ENCODE assay signal across 14 cellular contexts in genomic region chr16:84630009-84630408, GRCh38. TPM values are rescaled to one million over a fixed set of nuclear protein-coding genes. Genes with fewer than 3 reads are reported as not detected.
DNase-seq lines count a peak whose midpoint lies in the region; ATAC-seq, FAIRE-seq and TF ChIP-seq lines count a peak whose summit lies in the region.
"Had no signal": no experiment of that assay in that cellular context is flagged by ENCODE, and none has a peak within 500 bp of the region (broad histone marks: within the 10 kb centered on the region; RNA-seq: fewer than 3 reads in every experiment).

No MANE protein-coding gene starts in this region.

- peaks cover 50% of the 10 kb centered on the region for H3K4me1 Mint-ChIP-seq in CD4-positive, alpha-beta T cell (ENCODE audit: low read depth)
- H3K4me1 Mint-ChIP-seq in activated T-helper 1 cell treated with anti-CD3 and anti-CD28 coated beads, Interleukin-12 subunit alpha, Interleukin-12 subunit beta, Interleukin-2, Interleukin-4 antibody, amounts not matched to agents 30 ng/mL and 10 ng/mL and 1 ng/mL, durations not matched to agents 14 hours and 24 hours and 36 hours (ENCODE audit: low read depth) = peaks cover 23% of the 10 kb centered on the region
- H3K4me1 Mint-ChIP-seq in activated CD8-positive, alpha-beta T cell treated with anti-CD3 and anti-CD28 coated beads for 36 hours (ENCODE audit: low read depth) = peaks cover 24% of the 10 kb centered on the region

- intact Hi-C loops in CD4-positive, alpha-beta T cell (cut with DNase I, micrococcal nuclease) = no loop called here
- intact Hi-C loops in activated T-helper 1 cell treated with anti-CD3 and anti-CD28 coated beads, Interleukin-12 subunit alpha, Interleukin-12 subunit beta, Interleukin-2, Interleukin-4 antibody, amounts not matched to agents 30 ng/mL and 10 ng/mL and 1 ng/mL, durations not matched to agents 14 hours and 24 hours and 36 hours (cut with micrococcal nuclease) = loop anchor here (2.0 kb wide), 1 partner anchor 17 kb away; no protein-coding TSS in a partner anchor
- intact Hi-C loops in activated CD8-positive, alpha-beta T cell treated with anti-CD3 and anti-CD28 coated beads for 36 hours (cut with micrococcal nuclease) = no loop called here

- H3K4me3 ChIP-seq in HEK293 (ENCODE audit: low read depth, low read length) (no peak overlapping the region), gastroesophageal sphincter (no peak overlapping the region)
- H3K4me3 ChIP-seq: GM12878 had no signal

- WGBS in gastroesophageal sphincter (ENCODE audit: low coverage in 1 of 2), 2 donors = 92 to 100% methylated on average over 3 to 5 of the region's 5 CpGs

- no peak for ATAC-seq in CD4-positive, alpha-beta T cell (ENCODE audit: poor library complexity)
- ATAC-seq in activated CD8-positive, alpha-beta T cell treated with anti-CD3 and anti-CD28 coated beads for 36 hours = no peak
- no peak for ATAC-seq in gastroesophageal sphincter

- no peaks in the 10 kb centered on the region for H3K4me1 ChIP-seq in HEK293 (ENCODE audit: control insufficient read depth, insufficient read depth, low read length)
- no peaks in the 10 kb centered on the region for H3K4me1 ChIP-seq in gastroesophageal sphincter

- DNase-seq in CD4-positive, alpha-beta T cell = no peak
- no peak for DNase-seq in activated T-helper 1 cell treated with anti-CD3 and anti-CD28 coated beads, Interleukin-12 subunit alpha, Interleukin-12 subunit beta, Interleukin-2, Interleukin-4 antibody, amounts not matched to agents 30 ng/mL and 10 ng/mL and 1 ng/mL, durations not matched to agents 14 hours and 24 hours and 36 hours (ENCODE audit: low spot score)
- DNase-seq in GM12891 (ENCODE audit: insufficient read length, low spot score) (no peak), NCI-H345 treated with DMSO at 0.1 percent for 48 hours (lab: John Stamatoyannopoulos, UW; ENCODE audit: unreplicated experiment) (no peak)
- DNase-seq in activated CD8-positive, alpha-beta T cell treated with anti-CD3 and anti-CD28 coated beads for 36 hours = no peak
- DNase-seq: CD4-positive, CD25-positive, alpha-beta regulatory T cell; DMS79; GOT3; HCEC 1CT had no signal

- H3K36me3 Mint-ChIP-seq in CD4-positive, alpha-beta T cell (ENCODE audit: low read depth) = no peaks in the 10 kb centered on the region
- H3K36me3 Mint-ChIP-seq in activated T-helper 1 cell treated with anti-CD3 and anti-CD28 coated beads, Interleukin-12 subunit alpha, Interleukin-12 subunit beta, Interleukin-2, Interleukin-4 antibody, amounts not matched to agents 30 ng/mL and 10 ng/mL and 1 ng/mL, durations not matched to agents 14 hours and 24 hours and 36 hours (ENCODE audit: low read depth) = no peaks in the 10 kb centered on the region
- no peaks in the 10 kb centered on the region for H3K36me3 Mint-ChIP-seq in activated CD8-positive, alpha-beta T cell treated with anti-CD3 and anti-CD28 coated beads for 36 hours (ENCODE audit: low read depth)
- H3K36me3 Mint-ChIP-seq: CD4-positive, CD25-positive, alpha-beta regulatory T cell; IgD-negative memory B cell had no signal

- CTCF ChIA-PET in CD4-positive, alpha-beta T cell (lab: Charles Lee) = interaction anchor here (2.1 kb wide), 1 partner anchor 108 kb away, joined by 8 read pairs; no protein-coding TSS in a partner anchor
- CTCF ChIA-PET in HEK293 (lab: Yijun Ruan, JAX) = interaction anchor here (1.2 to 1.9 kb wide), 2 partner anchors 58 to 109 kb away, joined by 3 to 8 read pairs; no protein-coding TSS in a partner anchor
- CTCF ChIA-PET in activated CD8-positive, alpha-beta T cell treated with anti-CD3 and anti-CD28 coated beads for 36 hours (lab: Charles Lee) = interaction anchor here (1.1 to 2.8 kb wide), 3 partner anchors 9 to 96 kb away, joined by 3 to 11 read pairs (median 3); no protein-coding TSS in a partner anchor

- POLR2A ChIA-PET in CD4-positive, alpha-beta T cell (lab: Charles Lee) = interaction anchor here (0.6 to 1.4 kb wide), 5 partner anchors 12 to 22 kb away, joined by 3 read pairs; partner anchors contain the start of genes COTL1 and KLHL36
- POLR2A ChIA-PET in HEK293 (lab: Yijun Ruan, JAX) = no interaction called here
- POLR2A ChIA-PET in activated CD8-positive, alpha-beta T cell treated with anti-CD3 and anti-CD28 coated beads for 36 hours (lab: Charles Lee) = interaction anchor here (1.3 kb wide), 1 partner anchor 12 kb away, joined by 3 read pairs; the partner anchor contains the start of gene COTL1

- H3K36me3 ChIP-seq in HEK293 (ENCODE audit: control insufficient read depth in 2 of 2, insufficient read depth in 1 of 2, low read length in 2 of 2) (no peaks in the 10 kb centered on the region), gastroesophageal sphincter (no peaks in the 10 kb centered on the region)

- H3K27ac Mint-ChIP-seq in CD4-positive, alpha-beta T cell = no peak overlapping the region
- H3K27ac Mint-ChIP-seq in activated T-helper 1 cell treated with anti-CD3 and anti-CD28 coated beads, Interleukin-12 subunit alpha, Interleukin-12 subunit beta, Interleukin-2, Interleukin-4 antibody, amounts not matched to agents 30 ng/mL and 10 ng/mL and 1 ng/mL, durations not matched to agents 14 hours and 24 hours and 36 hours = no peak overlapping the region
- H3K27ac Mint-ChIP-seq in activated CD8-positive, alpha-beta T cell treated with anti-CD3 and anti-CD28 coated beads for 36 hours = no peak overlapping the region

- no peak overlapping the region for H3K27ac ChIP-seq in CD4-positive, alpha-beta T cell (ENCODE audit: low read depth, low read length)
- H3K27ac ChIP-seq in HEK293 (ENCODE audit: extremely low read depth, low read depth, low read length) (no peak overlapping the region), gastroesophageal sphincter (no peak overlapping the region)
- H3K27ac ChIP-seq: KMS-11 had no signal

- no peaks in the 10 kb centered on the region for H3K27me3 Mint-ChIP-seq in CD4-positive, alpha-beta T cell
- H3K27me3 Mint-ChIP-seq in activated T-helper 1 cell treated with anti-CD3 and anti-CD28 coated beads, Interleukin-12 subunit alpha, Interleukin-12 subunit beta, Interleukin-2, Interleukin-4 antibody, amounts not matched to agents 30 ng/mL and 10 ng/mL and 1 ng/mL, durations not matched to agents 14 hours and 24 hours and 36 hours (ENCODE audit: insufficient read depth) = peaks cover 55% of the 10 kb centered on the region
- peaks cover 2% of the 10 kb centered on the region for H3K27me3 Mint-ChIP-seq in activated CD8-positive, alpha-beta T cell treated with anti-CD3 and anti-CD28 coated beads for 36 hours
- H3K27me3 Mint-ChIP-seq: IgD-negative memory B cell had no signal

- H3K27me3 ChIP-seq in CD4-positive, alpha-beta T cell (ENCODE audit: control insufficient read depth, insufficient read depth, low read length) = no peaks in the 10 kb centered on the region
- no peaks in the 10 kb centered on the region for H3K27me3 ChIP-seq in gastroesophageal sphincter

- peak overlapping the region; percentile 27 for H3K4me3 Mint-ChIP-seq in CD4-positive, alpha-beta T cell
- H3K4me3 Mint-ChIP-seq in activated T-helper 1 cell treated with anti-CD3 and anti-CD28 coated beads, Interleukin-12 subunit alpha, Interleukin-12 subunit beta, Interleukin-2, Interleukin-4 antibody, amounts not matched to agents 30 ng/mL and 10 ng/mL and 1 ng/mL, durations not matched to agents 14 hours and 24 hours and 36 hours = peak overlapping the region; percentile 22
- H3K4me3 Mint-ChIP-seq in activated CD8-positive, alpha-beta T cell treated with anti-CD3 and anti-CD28 coated beads for 36 hours = no peak overlapping the region
- H3K4me3 Mint-ChIP-seq: IgD-negative memory B cell had no signal

- H3K9me3 Mint-ChIP-seq in CD4-positive, alpha-beta T cell = no peaks in the 10 kb centered on the region
- no peaks in the 10 kb centered on the region for H3K9me3 Mint-ChIP-seq in activated T-helper 1 cell treated with anti-CD3 and anti-CD28 coated beads, Interleukin-12 subunit alpha, Interleukin-12 subunit beta, Interleukin-2, Interleukin-4 antibody, amounts not matched to agents 30 ng/mL and 10 ng/mL and 1 ng/mL, durations not matched to agents 14 hours and 24 hours and 36 hours
- no peaks in the 10 kb centered on the region for H3K9me3 Mint-ChIP-seq in activated CD8-positive, alpha-beta T cell treated with anti-CD3 and anti-CD28 coated beads for 36 hours
- H3K9me3 Mint-ChIP-seq: IgD-negative memory B cell had no signal

- TF ChIP-seq CTCF in CD4-positive, alpha-beta T cell (IDR thresholded peaks at IDR 0.05) = no peak
- no peak for TF ChIP-seq CTCF in HEK293 (tag by site-specific recombination; IDR thresholded peaks at IDR 0.05)
- no peak for TF ChIP-seq CTCF in activated CD8-positive, alpha-beta T cell treated with anti-CD3 and anti-CD28 coated beads for 36 hours (IDR thresholded peaks at IDR 0.05)
- no peak for TF ChIP-seq CTCF in gastroesophageal sphincter (IDR thresholded peaks at IDR 0.05)

- no peak for TF ChIP-seq EP300 in gastroesophageal sphincter (IDR thresholded peaks at IDR 0.05)

- no peak for TF ChIP-seq POLR2A in GM12891 (IDR thresholded peaks at IDR 0.05; ENCODE audit: low read depth, low read length)
- no peak for TF ChIP-seq POLR2A in gastroesophageal sphincter (IDR thresholded peaks at IDR 0.05)

- H3K9me3 ChIP-seq in CD4-positive, alpha-beta T cell (ENCODE audit: control insufficient read depth, low read length) = no peaks in the 10 kb centered on the region
- no peaks in the 10 kb centered on the region for H3K9me3 ChIP-seq in HEK293 (ENCODE audit: control insufficient read depth, insufficient read depth, low read depth, low read length)
- no peaks in the 10 kb centered on the region for H3K9me3 ChIP-seq in gastroesophageal sphincter

- no peak for FAIRE-seq in GM12891 (lab: Jason Lieb, UNC)
- FAIRE-seq: GM12878 had no signal

TF ChIP-seq in HEK293, 187 proteins besides CTCF, POLR2A, EP300 and RAD21 (continues in another document):
- no peak for TF ChIP-seq ZNF138 (tag by site-specific recombination; IDR thresholded peaks at IDR 0.05; ENCODE audit: borderline replicate concordance)

TF ChIP-seq in GM12891, 5 proteins besides CTCF, POLR2A, EP300 and RAD21 (continues in another document):
- TF ChIP-seq POU2F2 (IDR thresholded peaks at IDR 0.05; ENCODE audit: low read depth, low read length) = no peak

RNA-seq across cellular contexts. Expression of gene COTL1, which starts 12.1 kb away (rescaled TPM):
- 100 to 1,000 TPM; 179 to 181 TPM for total RNA-seq in CD4-positive, alpha-beta T cell
- total RNA-seq in activated T-helper 1 cell treated with anti-CD3 and anti-CD28 coated beads, Interleukin-12 subunit alpha, Interleukin-12 subunit beta, Interleukin-2, Interleukin-4 antibody, amounts not matched to agents 30 ng/mL and 10 ng/mL and 1 ng/mL, durations not matched to agents 14 hours and 24 hours and 36 hours = 531 and 535 TPM in 2 replicates
- polyA plus RNA-seq in GM12891 (2012; ENCODE audit: low read depth, missing spikeins) = 283 TPM
- total RNA-seq in activated CD8-positive, alpha-beta T cell treated with anti-CD3 and anti-CD28 coated beads for 36 hours = 100 to 1,000 TPM; 664 to 677 TPM
- 10 to 100 TPM; 13.1 to 46.2 (median 37.3) TPM for total RNA-seq in gastroesophageal sphincter

RNA-seq across cellular contexts. Expression of gene KLHL36, which starts 18.3 kb away (rescaled TPM):
- total RNA-seq in CD4-positive, alpha-beta T cell = 10 to 100 TPM; 76.6 to 78.6 TPM
- total RNA-seq in activated T-helper 1 cell treated with anti-CD3 and anti-CD28 coated beads, Interleukin-12 subunit alpha, Interleukin-12 subunit beta, Interleukin-2, Interleukin-4 antibody, amounts not matched to agents 30 ng/mL and 10 ng/mL and 1 ng/mL, durations not matched to agents 14 hours and 24 hours and 36 hours = 39.3 and 42.6 TPM in 2 replicates
- polyA plus RNA-seq in GM12891 (2012; ENCODE audit: low read depth, missing spikeins) = 18.6 TPM
- total RNA-seq in activated CD8-positive, alpha-beta T cell treated with anti-CD3 and anti-CD28 coated beads for 36 hours = 10 to 100 TPM; 41.0 to 44.0 TPM
- 100 to 1,000 TPM in 1 of 4 donors, 10 to 100 TPM in 3; 70.5 to 114 (median 80.5) TPM for total RNA-seq in gastroesophageal sphincter
